Comparison of ENCODE assay signal across 17 cellular contexts in genomic region chr4:30847157-30847556, GRCh38.
"Had no signal": no experiment of that assay in that cellular context is flagged by ENCODE, and none has a peak within 500 bp of the region (broad histone marks: within the 10 kb centered on the region; RNA-seq: fewer than 3 reads in every experiment).

No MANE protein-coding gene starts in this region.

- H3K4me1 Mint-ChIP-seq: activated T-helper 17 cell treated with anti-CD3 and anti-CD28 coated beads, Interleukin-2, amount 50 U/mL, for 72 hours had no signal

- H3K27ac ChIP-seq: esophagus squamous epithelium, right atrium auricular region had no signal

- DNase-seq: activated CD4-positive, alpha-beta T cell treated with anti-CD3 and anti-CD28 coated beads, Interleukin-2, amount 50 U/mL, for 1 hour; activated CD4-positive, CD25-positive, alpha-beta regulatory T cell; activated naive CD4-positive, alpha-beta T cell treated with anti-CD3 and anti-CD28 coated beads for 36 hours; activated T-cell treated with anti-CD3 and anti-CD28 coated beads for 4 hours; esophagus squamous epithelium; foreskin fibroblast; glutamatergic neuron; kidney; posterior cingulate gyrus; stimulated activated naive CD4-positive, alpha-beta T cell treated with Interleukin-2 at 50 U/mL for 16 hours; T-helper 2 cell had no signal

- H3K4me3 ChIP-seq: esophagus squamous epithelium, right atrium auricular region had no signal

- H3K9me3 ChIP-seq: esophagus squamous epithelium, right atrium auricular region had no signal

- ATAC-seq: activated T-helper 17 cell treated with anti-CD3 and anti-CD28 coated beads, Interleukin-2, amount 50 U/mL, for 72 hours had no signal

- H3K36me3 Mint-ChIP-seq: mesothelial cell of epicardium had no signal

- H3K4me1 ChIP-seq: esophagus squamous epithelium, right atrium auricular region had no signal

- H3K36me3 ChIP-seq: esophagus squamous epithelium, right atrium auricular region had no signal

- H3K9me3 Mint-ChIP-seq: activated naive CD4-positive, alpha-beta T cell treated with anti-CD3 and anti-CD28 coated beads for 36 hours; mesothelial cell of epicardium; type B pancreatic cell had no signal

- H3K4me3 Mint-ChIP-seq: activated naive CD4-positive, alpha-beta T cell treated with anti-CD3 and anti-CD28 coated beads for 36 hours; activated T-helper 17 cell treated with anti-CD3 and anti-CD28 coated beads, Interleukin-2, amount 50 U/mL, for 72 hours; mesothelial cell of epicardium; type B pancreatic cell had no signal

- H3K27me3 Mint-ChIP-seq: activated T-helper 17 cell treated with anti-CD3 and anti-CD28 coated beads, Interleukin-2, amount 50 U/mL, for 72 hours; type B pancreatic cell had no signal

- H3K27ac Mint-ChIP-seq: activated naive CD4-positive, alpha-beta T cell treated with anti-CD3 and anti-CD28 coated beads for 36 hours; activated T-helper 17 cell treated with anti-CD3 and anti-CD28 coated beads, Interleukin-2, amount 50 U/mL, for 72 hours; mesothelial cell of epicardium; type B pancreatic cell had no signal

- FAIRE-seq: astrocyte, TTC549 had no signal

- H3K27me3 ChIP-seq: esophagus squamous epithelium, right atrium auricular region had no signal
